10 cellular contexts compared by ENCODE assay signal in genomic region chr11:128553662-128554392, GRCh38. TPM values are rescaled to one million over a fixed set of nuclear protein-coding genes. Genes with fewer than 3 reads are reported as not detected.
DNase-seq lines count a peak whose midpoint lies in the region; ATAC-seq and TF ChIP-seq lines count a peak whose summit lies in the region.
"Had no signal": no experiment of that assay in that cellular context is flagged by ENCODE, and none has a peak within 500 bp of the region (broad histone marks: within the 10 kb centered on the region; RNA-seq: fewer than 3 reads in every experiment).

No MANE protein-coding gene starts in this region.

- H3K4me3 ChIP-seq in esophagus muscularis mucosa (no peak overlapping the region), retinal pigment epithelial cell (ENCODE audit: low read length) (no peak overlapping the region)
- H3K4me3 ChIP-seq: thoracic aorta had no signal

- intact Hi-C loops in esophagus muscularis mucosa (cut with DNase I) = no loop called here

- H3K27me3 ChIP-seq in esophagus muscularis mucosa = peaks cover 0 to 5% (median 0%) of the 10 kb centered on the region in 4 donors

- TF ChIP-seq CTCF in esophagus muscularis mucosa (IDR thresholded peaks at IDR 0.05) (peak in 2 of 3 experiments; percentile 14 to 21), retinal pigment epithelial cell (conservative IDR thresholded peaks at IDR 0.05; ENCODE audit: low read depth, low read length) (peak; percentile 35)

- no peaks in the 10 kb centered on the region for H3K9me3 ChIP-seq in esophagus muscularis mucosa
- H3K9me3 ChIP-seq: thoracic aorta had no signal

- DNase-seq in DMS 273 (lab: John Stamatoyannopoulos, UW; ENCODE audit: unreplicated experiment) = peak; percentile 42
- no peak for DNase-seq in DMS 273 treated with DMSO at 0.1 percent for 48 hours (lab: John Stamatoyannopoulos, UW)
- peak; percentile 46 for DNase-seq in NCI-H82 treated with DMSO at 0.1 percent for 48 hours (lab: John Stamatoyannopoulos, UW; ENCODE audit: unreplicated experiment)
- peak; percentile 77 for DNase-seq in esophagus muscularis mucosa (ENCODE audit: extremely low spot score)
- peak; percentile 67 for DNase-seq in retinal pigment epithelial cell (ENCODE audit: low read depth)
- DNase-seq in DMS114 treated with DMSO at 0.1 percent for 48 hours (lab: John Stamatoyannopoulos, UW; ENCODE audit: unreplicated experiment) = no peak

- 16% methylated on average over 10 of the region's 10 CpGs for WGBS in esophagus muscularis mucosa

- no peak for TF ChIP-seq POLR2A in esophagus muscularis mucosa (IDR thresholded peaks at IDR 0.05; ENCODE audit: low read depth)

- H3K27ac ChIP-seq in esophagus muscularis mucosa (replicated peaks in 1 of 4) = peak overlapping the region in 3 of 4 donors; percentile 30 to 48 (median 32)
- H3K27ac ChIP-seq: 22Rv1, thoracic aorta had no signal

- TF ChIP-seq EP300 in esophagus muscularis mucosa (IDR thresholded peaks at IDR 0.05) = no peak

- peaks cover 19 to 32% (median 28%) of the 10 kb centered on the region in 4 donors for H3K4me1 ChIP-seq in esophagus muscularis mucosa

- no peaks in the 10 kb centered on the region for H3K36me3 ChIP-seq in esophagus muscularis mucosa
- H3K36me3 ChIP-seq: thoracic aorta had no signal

- ATAC-seq in GM18861 (IDR thresholded peaks at IDR 0.05; ENCODE audit: unreplicated experiment) = no peak
- no peak for ATAC-seq in HG02938 (IDR thresholded peaks at IDR 0.05; ENCODE audit: unreplicated experiment)

RNA-seq across cellular contexts. Expression of gene ETS1, which starts 33.5 kb away (rescaled TPM):
- 10 to 100 TPM; 39.5 to 74.4 (median 59.7) TPM for total RNA-seq in esophagus muscularis mucosa

Comparison
In these comparisons a context has a peak if more than half of its experiments do, and no peak if none do; other contexts are left out.
1. DNase-seq: peak in DMS 273 (single experiment), NCI-H82 treated with DMSO at 0.1 percent for 48 hours (single experiment), esophagus muscularis mucosa (single experiment) and retinal pigment epithelial cell (single experiment); none in DMS 273 treated with DMSO at 0.1 percent for 48 hours (single experiment) and DMS114 treated with DMSO at 0.1 percent for 48 hours (single experiment).